ENCODE assay signal across 9 cellular contexts in genomic region chr10:122375761-122376160, GRCh38. TPM values are rescaled to one million over a fixed set of nuclear protein-coding genes. Genes with fewer than 3 reads are reported as not detected.
A peak's percentile ranks its signal among the peaks of the same experiment; 100 is the strongest.
DNase-seq lines count a peak whose midpoint lies in the region; ATAC-seq, FAIRE-seq and TF ChIP-seq lines count a peak whose summit lies in the region.
"Had no signal": no experiment of that assay in that cellular context is flagged by ENCODE, and none has a peak within 500 bp of the region (broad histone marks: within the 10 kb centered on the region; RNA-seq: fewer than 3 reads in every experiment).

No MANE protein-coding gene starts in this region.

- H2AFZ ChIP-seq in GM12878 (ENCODE audit: control insufficient read depth, low read depth, low read length) (no peak overlapping the region), HepG2 (ENCODE audit: low read length) (no peak overlapping the region)

- WGBS in GM12878 (ENCODE audit: insufficient coverage, insufficient replicate concordance, low lambda C conversion rate, missing lambda C conversion rate), result 0% methylated on average over 3 of the region's 3 CpGs
- 0% methylated on average over 3 of the region's 3 CpGs for WGBS in HepG2 (ENCODE audit: low lambda C conversion rate)

- peaks cover 3% of the 10 kb centered on the region for H3K9me3 Mint-ChIP-seq in activated CD4-positive, alpha-beta T cell treated with anti-CD3 and anti-CD28 coated beads for 36 hours (ENCODE audit: low read depth)

- TF ChIP-seq CTCF in GM12878 (IDR thresholded peaks at IDR 0.05 in 2 of 3, conservative IDR thresholded peaks at IDR 0.05 in 1 of 3; ENCODE audit: control insufficient read depth in 2 of 3, extremely low read depth in 1 of 3, insufficient read depth in 1 of 3, low read depth in 3 of 3, low read length in 3 of 3) (no peak), HepG2 (CRISPR knock-in tag; IDR thresholded peaks at IDR 0.05) (no peak)

- in situ Hi-C loops in GM12878 (cut with MboI) (no loop called here), HepG2 (cut with HindIII; ENCODE audit: extremely low pct_ligation_motif_present, low pct_unique_long_range_greater_than_20kb) (no loop called here)

- H3K27ac Mint-ChIP-seq in activated CD4-positive, alpha-beta T cell treated with anti-CD3 and anti-CD28 coated beads for 36 hours, result peak overlapping the region; percentile 94

- ATAC-seq in activated CD4-positive, alpha-beta T cell treated with anti-CD3 and anti-CD28 coated beads for 36 hours, result no peak
- ATAC-seq in GM12878, result no peak
- ATAC-seq in HepG2, result no peak
- ATAC-seq: K562 had no signal

- no peak overlapping the region for H3K9ac ChIP-seq in GM12878 (ENCODE audit: control insufficient read depth, insufficient read depth, low read length)
- peak overlapping the region; percentile 89 for H3K9ac ChIP-seq in HepG2 (ENCODE audit: insufficient read depth, low read depth, low read length)

- no peak overlapping the region for H3K27ac ChIP-seq in GM12878 (ENCODE audit: control insufficient read depth, insufficient read depth)
- peak overlapping the region; percentile 82 for H3K27ac ChIP-seq in HepG2 (ENCODE audit: extremely low read length, insufficient read depth, low read length)
- H3K27ac ChIP-seq in temporal lobe (ENCODE audit: low read depth, low read length), result peak overlapping the region; percentile 89

- no TSS peak for BruUV-seq in GM12878 (replicated peaks; lab: Mats Ljungman, UMichigan)
- BruUV-seq in HepG2 (replicated peaks; lab: Mats Ljungman, UMichigan), result TSS peak; percentile 57

- POLR2A ChIA-PET in activated CD4-positive, alpha-beta T cell treated with anti-CD3 and anti-CD28 coated beads for 36 hours (lab: Charles Lee), result no interaction called here
- POLR2A ChIA-PET in GM12878 (lab: Charles Lee), result no interaction called here
- POLR2A ChIA-PET in HepG2 (lab: Yijun Ruan, JAX), result interaction anchor here (1.3 to 3.2 kb wide), 4 partner anchors 16 to 66 kb away, joined by 4 to 53 read pairs (median 24); no protein-coding TSS in a partner anchor

- peaks cover 10% of the 10 kb centered on the region for H3K36me3 Mint-ChIP-seq in activated CD4-positive, alpha-beta T cell treated with anti-CD3 and anti-CD28 coated beads for 36 hours (ENCODE audit: low read depth)

- H3K4me3 ChIP-seq in GM12878 (peak overlapping the region; percentile 67; the same call in 1 of the 2 replicates), HepG2 (replicated peaks in 1 of 3; ENCODE audit: insufficient read depth in 1 of 3, low read depth in 2 of 3, low read length in 3 of 3) (peak overlapping the region; percentile 86 to 89 (median 87))

- H3K36me3 ChIP-seq in GM12878 (ENCODE audit: control insufficient read depth in 2 of 2, insufficient read depth in 2 of 2, low read length in 1 of 2) (no peaks in the 10 kb centered on the region), HepG2 (replicated peaks in 1 of 2; ENCODE audit: control insufficient read depth in 1 of 2, insufficient read depth in 2 of 2, low read length in 2 of 2) (peaks cover 0 to 8% of the 10 kb centered on the region in 2 experiments; a peak in 2 of 5 replicates)

- intact Hi-C loops in activated CD4-positive, alpha-beta T cell treated with anti-CD3 and anti-CD28 coated beads for 36 hours (cut with DNase I, micrococcal nuclease), result loop anchor here (1.0 to 10.0 kb wide), 7 partner anchors 13 to 909 kb away; partner anchors contain the start of gene NSMCE4A (in 1 of the 2)
- intact Hi-C loops in GM12878 (cut with micrococcal nuclease; ENCODE audit: unreplicated experiment), result no loop called here
- intact Hi-C loops in HepG2 (cut with micrococcal nuclease; ENCODE audit: unreplicated experiment), result loop anchor here (2.0 kb wide), 2 partner anchors 31 to 77 kb away; no protein-coding TSS in a partner anchor

- TF ChIP-seq POLR2A in GM12878 (IDR thresholded peaks at IDR 0.05; ENCODE audit: low read depth, low read length), result no peak
- TF ChIP-seq POLR2A in HepG2 (IDR thresholded peaks at IDR 0.05; ENCODE audit: insufficient read depth in 1 of 2, low read depth in 2 of 2, low read length in 2 of 2), result no peak
- no peak for TF ChIP-seq POLR2A in GM12892 (IDR thresholded peaks at IDR 0.05; ENCODE audit: low read depth, low read length)

- H3K27me3 ChIP-seq in GM12878 (replicated peaks in 1 of 2; ENCODE audit: control insufficient read depth in 2 of 2, insufficient read depth in 2 of 2, low read length in 1 of 2) (peaks cover 0 to 13% of the 10 kb centered on the region in 2 experiments; a peak in 2 of 4 replicates), HepG2 (ENCODE audit: control insufficient read depth in 1 of 2, insufficient read depth in 2 of 2, low read length in 2 of 2) (no peaks in the 10 kb centered on the region)

- H3K4me1 ChIP-seq in GM12878 (ENCODE audit: control insufficient read depth, insufficient read depth, low read length) (peaks cover 6% of the 10 kb centered on the region), HepG2 (ENCODE audit: insufficient read depth, low read length) (peaks cover 70% of the 10 kb centered on the region)

- TF ChIP-seq RAD21 in GM12878 (IDR thresholded peaks at IDR 0.05; ENCODE audit: insufficient read depth, low read depth, low read length), result no peak
- TF ChIP-seq RAD21 in HepG2 (CRISPR knock-in tag; IDR thresholded peaks at IDR 0.05), result no peak

- peaks cover 47% of the 10 kb centered on the region for H3K4me1 Mint-ChIP-seq in activated CD4-positive, alpha-beta T cell treated with anti-CD3 and anti-CD28 coated beads for 36 hours

- RAD21 ChIA-PET in GM12878 (lab: Charles Lee; ENCODE audit: unreplicated experiment), result no interaction called here

- TF ChIP-seq EP300 in GM12878 (IDR thresholded peaks at IDR 0.05; ENCODE audit: borderline replicate concordance in 1 of 2, control insufficient read depth in 1 of 2, low read depth in 2 of 2, low read length in 2 of 2) (no peak), HepG2 (IDR thresholded peaks at IDR 0.05; ENCODE audit: low read depth in 2 of 2, low read length in 2 of 2) (no peak), HepG2 (CRISPR knock-in tag; IDR thresholded peaks at IDR 0.05; ENCODE audit: borderline replicate concordance) (no peak)

- no peak for DNase-seq in activated CD4-positive, alpha-beta T cell treated with anti-CD3 and anti-CD28 coated beads for 36 hours
- DNase-seq in activated CD4-positive, alpha-beta T cell treated with anti-CD3 and anti-CD28 coated beads for 4 hours, result no peak
- DNase-seq in GM12878 (ENCODE audit: low read depth, low spot score) (no peak), HepG2 (ENCODE audit: low spot score) (no peak), H4 (ENCODE audit: low spot score) (no peak), GM12892 (ENCODE audit: insufficient read length) (no peak), epidermal melanocyte (ENCODE audit: insufficient read length, low spot score) (no peak)

- H4K20me1 ChIP-seq in GM12878 (ENCODE audit: control insufficient read depth, insufficient read depth) (no peaks in the 10 kb centered on the region), HepG2 (ENCODE audit: insufficient read depth, low read length) (0 out of 2 replicates have a peak, but pooled peaks cover 5% of the 10 kb centered on the region)

- no peak for FAIRE-seq in GM12878 (lab: Jason Lieb, UNC)
- no peak for FAIRE-seq in HepG2 (lab: Jason Lieb, UNC)
- FAIRE-seq in GM12892 (lab: Jason Lieb, UNC), result no peak
- FAIRE-seq: K562 had no signal

- no peaks in the 10 kb centered on the region; the same call in 1 of the 3 replicates for H3K9me3 ChIP-seq in GM12878 (replicated peaks; ENCODE audit: control insufficient read depth, insufficient read depth, low read length)
- H3K9me3 ChIP-seq in HepG2 (ENCODE audit: low read length), result no peaks in the 10 kb centered on the region

- H3K4me3 Mint-ChIP-seq in activated CD4-positive, alpha-beta T cell treated with anti-CD3 and anti-CD28 coated beads for 36 hours, result peak overlapping the region; percentile 87

- H3K79me2 ChIP-seq in GM12878 (ENCODE audit: control insufficient read depth, insufficient read depth, low read length) (no peaks in the 10 kb centered on the region), HepG2 (ENCODE audit: insufficient read depth, low read length) (peaks cover 59% of the 10 kb centered on the region)

- H3K4me2 ChIP-seq in GM12878 (ENCODE audit: control insufficient read depth, insufficient read depth) (peak overlapping the region; percentile 88), HepG2 (ENCODE audit: low read depth, low read length) (peak overlapping the region; percentile 77)

- SMC1A ChIA-PET in GM12878 (lab: Charles Lee; ENCODE audit: uncharacterized antibody, unreplicated experiment), result interaction anchor here (1.6 to 2.1 kb wide), 2 partner anchors 12 to 60 kb away, joined by 3 to 8 read pairs; no protein-coding TSS in a partner anchor

- peaks cover 2% of the 10 kb centered on the region for H3K27me3 Mint-ChIP-seq in activated CD4-positive, alpha-beta T cell treated with anti-CD3 and anti-CD28 coated beads for 36 hours

- CTCF ChIA-PET in activated CD4-positive, alpha-beta T cell treated with anti-CD3 and anti-CD28 coated beads for 36 hours (lab: Charles Lee), result interaction anchor here (0.7 to 1.8 kb wide), 4 partner anchors 11 to 77 kb away, joined by 3 to 9 read pairs (median 4); no protein-coding TSS in a partner anchor
- CTCF ChIA-PET in GM12878 (lab: Yijun Ruan, JAX), result no interaction called here
- CTCF ChIA-PET in HepG2 (lab: Yijun Ruan, JAX; ENCODE audit: low intra/inter-chr PET ratio, low total read pairs), result no interaction called here

RNA-seq across cellular contexts. Expression of gene PLEKHA1, which starts 1.3 kb away (rescaled TPM):
- total RNA-seq in activated CD4-positive, alpha-beta T cell treated with anti-CD3 and anti-CD28 coated beads for 36 hours, result 10 to 100 TPM in 1 of 2 experiments, 1 to 10 TPM in 1; 7.7 to 11.7 TPM
- 18.5 and 20.4 TPM in 2 replicates for total RNA-seq in GM12878 (2013; cell fraction: nucleolus; rRNA removed)
- total RNA-seq in GM12878 (2014; rRNA removed) (0.23 and 0.33 TPM in 2 replicates), GM12878 (2014; rRNA removed; fragmentation: Illumina TruSeq; extraction: Trizol) (0.31 and 0.37 TPM in 2 replicates), GM12878 (2021) (0.43 and 0.64 TPM in 2 replicates), HepG2 (2016; rRNA removed; fragmentation: Illumina TruSeq; extraction: Trizol) (30.8 and 32.2 TPM in 2 replicates), temporal lobe (26.3 TPM)
- polyA plus RNA-seq in GM12878 (2011; ENCODE audit: low read depth), result 3.2 TPM
- polyA plus RNA-seq in GM12878 (2011; rRNA removed) (6.0 and 8.9 TPM in 2 replicates), GM12878 (2014; fragmentation: Illumina TruSeq; extraction: Trizol) (0.50 and 0.60 TPM in 2 replicates), GM12878 (2014; fragmentation: Nextera tagmentation; extraction: Ambion mirVana) (under 1 TPM; 0.15 to 0.19 TPM), GM12878 (2014; rRNA removed) (0.25 and 0.33 TPM in 2 replicates), GM12878 (2016; fragmentation: Nextera tagmentation; extraction: Ambion mirVana) (under 1 TPM; 0.25 to 0.35 TPM), HepG2 (2011; rRNA removed) (48.6 and 53.3 TPM in 2 replicates)
- polyA plus RNA-seq in GM12878 (2011; cell fraction: cytosol; rRNA removed), result 2.7 and 2.8 TPM in 2 replicates
- 5.4 and 6.0 TPM in 2 replicates for polyA plus RNA-seq in GM12878 (2011; cell fraction: nucleus; rRNA removed)
- 3.3 and 3.4 TPM in 2 replicates for polyA plus RNA-seq in GM12878 (2012)
- 3.6 and 6.8 TPM in 2 replicates for polyA minus RNA-seq in GM12878 (2011; rRNA and poly(A)+ RNA removed)
- 2.7 and 4.8 TPM in 2 replicates for polyA minus RNA-seq in GM12878 (2011; cell fraction: cytosol; rRNA and poly(A)+ RNA removed)
- 3.4 and 4.5 TPM in 2 replicates for polyA minus RNA-seq in GM12878 (2011; cell fraction: nucleus; rRNA and poly(A)+ RNA removed)
- total RNA-seq in HepG2 (2016; cell fraction: cytosol; rRNA removed; fragmentation: Illumina TruSeq; extraction: Trizol; ENCODE audit: low read depth), result 30.5 and 35.2 TPM in 2 replicates
- total RNA-seq in HepG2 (2016; cell fraction: insoluble cytoplasmic fraction; rRNA removed; fragmentation: Illumina TruSeq; extraction: Trizol), result 31.2 and 31.8 TPM in 2 replicates
- 30.6 and 31.8 TPM in 2 replicates for total RNA-seq in HepG2 (2016; cell fraction: membrane; rRNA removed; fragmentation: Illumina TruSeq; extraction: Trizol)
- 49.0 and 52.5 TPM in 2 replicates for total RNA-seq in HepG2 (2016; cell fraction: nucleus; rRNA removed; fragmentation: Illumina TruSeq; extraction: Trizol)
- 22.6 and 33.2 TPM in 2 replicates for polyA plus RNA-seq in HepG2 (2011; cell fraction: cytosol; rRNA removed)
- 69.6 and 81.2 TPM in 2 replicates for polyA plus RNA-seq in HepG2 (2011; cell fraction: nucleus; rRNA removed)
- 47.9 and 50.2 TPM in 2 replicates for polyA plus RNA-seq in HepG2 (2012)
- polyA plus RNA-seq in HepG2 (2016; cell fraction: cytosol; fragmentation: Illumina TruSeq; extraction: Trizol; ENCODE audit: low read depth), result 2.8 and 3.5 TPM in 2 replicates
- polyA plus RNA-seq in HepG2 (2016; cell fraction: insoluble cytoplasmic fraction; fragmentation: Illumina TruSeq; extraction: Trizol; ENCODE audit: low read depth), result 26.3 and 29.3 TPM in 2 replicates
- 8.7 and 10.2 TPM in 2 replicates for polyA plus RNA-seq in HepG2 (2016; cell fraction: membrane; fragmentation: Illumina TruSeq; extraction: Trizol; ENCODE audit: low read depth)
- 65.7 and 69.7 TPM in 2 replicates for polyA plus RNA-seq in HepG2 (2016; cell fraction: nucleus; fragmentation: Illumina TruSeq; extraction: Trizol; ENCODE audit: insufficient read depth, low read depth)
- 15.3 and 18.9 TPM in 2 replicates for polyA minus RNA-seq in HepG2 (2011; rRNA and poly(A)+ RNA removed; ENCODE audit: low replicate concordance)
- 28.0 and 35.3 TPM in 2 replicates for polyA minus RNA-seq in HepG2 (2011; cell fraction: cytosol; rRNA and poly(A)+ RNA removed)
- polyA minus RNA-seq in HepG2 (2011; cell fraction: nucleus; rRNA and poly(A)+ RNA removed), result 157 and 207 TPM in 2 replicates
- 8.1 and 15.8 TPM in 2 replicates for total RNA-seq in H4 (2014; rRNA removed; shearing (Covaris generic))
- polyA plus RNA-seq in GM12892 (2012; ENCODE audit: missing spikeins), result 5.2 TPM
